Comparison of ENCODE assay signal across 1 cellular context in the genomic region with DNA sequence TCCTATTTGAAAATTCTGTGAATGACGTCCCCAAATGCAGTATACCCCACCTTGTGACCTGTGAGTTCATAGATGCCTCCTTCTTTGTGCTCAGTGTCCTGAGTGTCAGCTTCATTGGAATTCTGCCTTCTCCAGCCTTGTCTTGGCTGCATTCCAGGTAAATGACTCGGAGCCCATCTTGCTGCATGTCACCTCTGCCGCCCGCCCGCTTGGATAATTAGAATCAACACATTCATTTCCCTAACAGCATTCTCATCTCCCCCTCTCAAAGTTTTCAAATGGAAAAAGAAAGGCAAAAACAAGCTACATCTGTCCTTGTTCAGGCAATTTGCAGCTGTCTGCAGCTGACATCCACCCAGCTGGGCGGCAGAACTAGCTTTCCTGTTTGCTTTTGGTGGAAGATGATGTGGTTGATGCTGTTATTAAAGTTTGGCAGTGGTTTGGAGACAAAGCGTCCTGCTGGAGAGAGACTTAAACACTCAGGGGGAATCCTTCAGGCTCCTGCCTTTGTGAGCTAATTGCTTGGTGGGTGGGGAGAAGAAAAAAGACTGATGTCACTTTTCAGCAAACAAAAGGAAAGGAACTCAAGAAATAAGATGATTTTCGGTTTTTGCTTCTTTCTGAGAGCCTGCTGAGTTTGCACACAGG.
A peak's percentile ranks its signal among the peaks of the same experiment; 100 is the strongest.
TF ChIP-seq lines count a peak whose summit lies in the region.

No MANE protein-coding gene starts in this region.

TF ChIP-seq in HEK293, 187 proteins besides CTCF, POLR2A, EP300 and RAD21 (continued from another document and continues in another):
- TF ChIP-seq ZEB2 (tag by site-specific recombination; IDR thresholded peaks at IDR 0.05) (peak; percentile 35; the same call in 1 of the 2 replicates), ZNF266 (tag by site-specific recombination; IDR thresholded peaks at IDR 0.05; ENCODE audit: low read depth) (no peak), ZNF510 (tag by site-specific recombination; IDR thresholded peaks at IDR 0.05; ENCODE audit: insufficient replicate concordance) (no peak), ZNF394 (tag by site-specific recombination; IDR thresholded peaks at IDR 0.05; ENCODE audit: borderline replicate concordance) (no peak), ZNF785 (tag by site-specific recombination; IDR thresholded peaks at IDR 0.05) (no peak), SP3 (tag by site-specific recombination; IDR thresholded peaks at IDR 0.05) (no peak), EGR2 (tag by site-specific recombination; IDR thresholded peaks at IDR 0.05; ENCODE audit: low read depth) (no peak), TCF7L2 (IDR thresholded peaks at IDR 0.05; ENCODE audit: borderline replicate concordance, low read depth, low read length) (no peak), ZSCAN23 (tag by site-specific recombination; IDR thresholded peaks at IDR 0.05) (no peak), SETDB1 (IDR thresholded peaks at IDR 0.05; ENCODE audit: insufficient read length, low read length) (no peak), ZNF621 (tag by site-specific recombination; IDR thresholded peaks at IDR 0.05) (no peak), ZNF549 (tag by site-specific recombination; IDR thresholded peaks at IDR 0.05) (no peak), TRIM28 (IDR thresholded peaks at IDR 0.05; ENCODE audit: borderline replicate concordance, low read length) (0 out of 2 replicates have a peak, but pooled peaks have one; percentile 28), ZNF558 (tag by site-specific recombination; IDR thresholded peaks at IDR 0.05) (no peak), ZSCAN30 (tag by site-specific recombination; IDR thresholded peaks at IDR 0.05) (no peak), ZNF404 (tag by site-specific recombination; IDR thresholded peaks at IDR 0.05) (no peak), ZBTB8A (tag by site-specific recombination; IDR thresholded peaks at IDR 0.05) (peak; percentile 46; the same call in 1 of the 2 replicates), ZNF792 (tag by site-specific recombination; IDR thresholded peaks at IDR 0.05) (no peak), OVOL3 (tag by site-specific recombination; IDR thresholded peaks at IDR 0.05) (no peak), ZNF623 (tag by site-specific recombination; IDR thresholded peaks at IDR 0.05) (no peak), KLF7 (tag by site-specific recombination; IDR thresholded peaks at IDR 0.05; ENCODE audit: borderline replicate concordance) (no peak), SCRT1 (tag by site-specific recombination; IDR thresholded peaks at IDR 0.05; ENCODE audit: borderline replicate concordance) (no peak), ZNF768 (tag by site-specific recombination; IDR thresholded peaks at IDR 0.05) (no peak), YY1 (tag by site-specific recombination; IDR thresholded peaks at IDR 0.05) (no peak), ZNF184 (tag by site-specific recombination; IDR thresholded peaks at IDR 0.05) (0 out of 2 replicates have a peak, but pooled peaks have one; percentile 51), ZNF341 (tag by site-specific recombination; IDR thresholded peaks at IDR 0.05; ENCODE audit: low read depth) (no peak), ZNF302 (tag by site-specific recombination; IDR thresholded peaks at IDR 0.05; ENCODE audit: low read depth) (no peak), ZNF133 (tag by site-specific recombination; IDR thresholded peaks at IDR 0.05) (no peak), ZBTB1 (tag by site-specific recombination; IDR thresholded peaks at IDR 0.05) (no peak), ZNF292 (tag by site-specific recombination; IDR thresholded peaks at IDR 0.05; ENCODE audit: borderline replicate concordance, low read depth) (no peak), ZNF350 (tag by site-specific recombination; IDR thresholded peaks at IDR 0.05) (no peak), ZXDB (tag by site-specific recombination; IDR thresholded peaks at IDR 0.05) (no peak), HOXD13 (CRISPR knock-in tag; IDR thresholded peaks at IDR 0.05; ENCODE audit: borderline replicate concordance) (no peak), ZNF677 (tag by site-specific recombination; IDR thresholded peaks at IDR 0.05) (no peak), ZBTB17 (tag by site-specific recombination; IDR thresholded peaks at IDR 0.05) (peak; percentile 54; the same call in 1 of the 2 replicates), ZNF2 (tag by site-specific recombination; IDR thresholded peaks at IDR 0.05) (no peak; the same call in 1 of the 2 replicates), ZNF600 (tag by site-specific recombination; IDR thresholded peaks at IDR 0.05) (no peak; the same call in 1 of the 2 replicates), ZNF169 (tag by site-specific recombination; IDR thresholded peaks at IDR 0.05) (no peak), ZNF248 (tag by site-specific recombination; IDR thresholded peaks at IDR 0.05) (no peak), SP2 (tag by site-specific recombination; IDR thresholded peaks at IDR 0.05) (no peak), ZNF670 (tag by site-specific recombination; IDR thresholded peaks at IDR 0.05; ENCODE audit: low read depth) (no peak), ZFP3 (tag by site-specific recombination; IDR thresholded peaks at IDR 0.05; ENCODE audit: low read depth) (no peak), WT1 (tag by site-specific recombination; IDR thresholded peaks at IDR 0.05) (no peak), ZNF112 (tag by site-specific recombination; IDR thresholded peaks at IDR 0.05) (no peak), ZNF473 (tag by site-specific recombination; IDR thresholded peaks at IDR 0.05) (no peak), ZNF335 (tag by site-specific recombination; conservative IDR thresholded peaks at IDR 0.05) (peak; percentile 58), SP7 (tag by site-specific recombination; IDR thresholded peaks at IDR 0.05) (0 out of 2 replicates have a peak, but pooled peaks have one; percentile 36)
- TF ChIP-seq, protein P1, sequence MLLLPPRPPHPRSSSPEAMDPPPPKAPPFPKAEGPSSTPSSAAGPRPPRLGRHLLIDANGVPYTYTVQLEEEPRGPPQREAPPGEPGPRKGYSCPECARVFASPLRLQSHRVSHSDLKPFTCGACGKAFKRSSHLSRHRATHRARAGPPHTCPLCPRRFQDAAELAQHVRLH (tag by site-specific recombination; IDR thresholded peaks at IDR 0.05) = no peak
- TF ChIP-seq, protein P2, sequence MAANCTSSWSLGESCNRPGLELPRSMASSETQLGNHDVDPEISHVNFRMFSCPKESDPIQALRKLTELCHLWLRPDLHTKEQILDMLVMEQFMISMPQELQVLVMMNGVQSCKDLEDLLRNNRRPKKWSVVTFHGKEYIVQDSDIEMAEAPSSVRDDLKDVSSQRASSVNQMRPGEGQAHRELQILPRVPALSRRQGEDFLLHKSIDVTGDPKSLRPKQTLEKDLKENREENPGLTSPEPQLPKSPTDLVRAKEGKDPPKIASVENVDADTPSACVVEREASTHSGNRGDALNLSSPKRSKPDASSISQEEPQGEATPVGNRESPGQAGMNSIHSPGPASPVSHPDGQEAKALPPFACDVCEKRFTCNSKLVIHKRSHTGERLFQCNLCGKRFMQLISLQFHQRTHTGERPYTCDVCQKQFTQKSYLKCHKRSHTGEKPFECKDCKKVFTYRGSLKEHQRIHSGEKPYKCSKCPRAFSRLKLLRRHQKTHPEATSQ (tag by site-specific recombination; IDR thresholded peaks at IDR 0.05) = no peak
- TF ChIP-seq, protein P3, sequence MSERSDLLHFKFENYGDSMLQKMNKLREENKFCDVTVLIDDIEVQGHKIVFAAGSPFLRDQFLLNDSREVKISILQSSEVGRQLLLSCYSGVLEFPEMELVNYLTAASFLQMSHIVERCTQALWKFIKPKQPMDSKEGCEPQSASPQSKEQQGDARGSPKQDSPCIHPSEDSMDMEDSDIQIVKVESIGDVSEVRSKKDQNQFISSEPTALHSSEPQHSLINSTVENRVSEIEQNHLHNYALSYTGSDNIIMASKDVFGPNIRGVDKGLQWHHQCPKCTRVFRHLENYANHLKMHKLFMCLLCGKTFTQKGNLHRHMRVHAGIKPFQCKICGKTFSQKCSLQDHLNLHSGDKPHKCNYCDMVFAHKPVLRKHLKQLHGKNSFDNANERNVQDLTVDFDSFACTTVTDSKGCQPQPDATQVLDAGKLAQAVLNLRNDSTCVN (tag by site-specific recombination; optimal IDR thresholded peaks at IDR 0.05) = no peak
- TF ChIP-seq, protein P4, sequence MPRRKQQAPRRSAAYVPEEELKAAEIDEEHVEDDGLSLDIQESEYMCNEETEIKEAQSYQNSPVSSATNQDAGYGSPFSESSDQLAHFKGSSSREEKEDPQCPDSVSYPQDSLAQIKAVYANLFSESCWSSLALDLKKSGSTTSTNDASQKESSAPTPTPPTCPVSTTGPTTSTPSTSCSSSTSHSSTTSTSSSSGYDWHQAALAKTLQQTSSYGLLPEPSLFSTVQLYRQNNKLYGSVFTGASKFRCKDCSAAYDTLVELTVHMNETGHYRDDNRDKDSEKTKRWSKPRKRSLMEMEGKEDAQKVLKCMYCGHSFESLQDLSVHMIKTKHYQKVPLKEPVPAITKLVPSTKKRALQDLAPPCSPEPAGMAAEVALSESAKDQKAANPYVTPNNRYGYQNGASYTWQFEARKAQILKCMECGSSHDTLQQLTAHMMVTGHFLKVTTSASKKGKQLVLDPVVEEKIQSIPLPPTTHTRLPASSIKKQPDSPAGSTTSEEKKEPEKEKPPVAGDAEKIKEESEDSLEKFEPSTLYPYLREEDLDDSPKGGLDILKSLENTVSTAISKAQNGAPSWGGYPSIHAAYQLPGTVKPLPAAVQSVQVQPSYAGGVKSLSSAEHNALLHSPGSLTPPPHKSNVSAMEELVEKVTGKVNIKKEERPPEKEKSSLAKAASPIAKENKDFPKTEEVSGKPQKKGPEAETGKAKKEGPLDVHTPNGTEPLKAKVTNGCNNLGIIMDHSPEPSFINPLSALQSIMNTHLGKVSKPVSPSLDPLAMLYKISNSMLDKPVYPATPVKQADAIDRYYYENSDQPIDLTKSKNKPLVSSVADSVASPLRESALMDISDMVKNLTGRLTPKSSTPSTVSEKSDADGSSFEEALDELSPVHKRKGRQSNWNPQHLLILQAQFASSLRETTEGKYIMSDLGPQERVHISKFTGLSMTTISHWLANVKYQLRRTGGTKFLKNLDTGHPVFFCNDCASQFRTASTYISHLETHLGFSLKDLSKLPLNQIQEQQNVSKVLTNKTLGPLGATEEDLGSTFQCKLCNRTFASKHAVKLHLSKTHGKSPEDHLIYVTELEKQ (tag by site-specific recombination; IDR thresholded peaks at IDR 0.05; ENCODE audit: borderline replicate concordance) = 0 out of 2 replicates have a peak, but pooled peaks have one; percentile 20
- TF ChIP-seq, protein P5, sequence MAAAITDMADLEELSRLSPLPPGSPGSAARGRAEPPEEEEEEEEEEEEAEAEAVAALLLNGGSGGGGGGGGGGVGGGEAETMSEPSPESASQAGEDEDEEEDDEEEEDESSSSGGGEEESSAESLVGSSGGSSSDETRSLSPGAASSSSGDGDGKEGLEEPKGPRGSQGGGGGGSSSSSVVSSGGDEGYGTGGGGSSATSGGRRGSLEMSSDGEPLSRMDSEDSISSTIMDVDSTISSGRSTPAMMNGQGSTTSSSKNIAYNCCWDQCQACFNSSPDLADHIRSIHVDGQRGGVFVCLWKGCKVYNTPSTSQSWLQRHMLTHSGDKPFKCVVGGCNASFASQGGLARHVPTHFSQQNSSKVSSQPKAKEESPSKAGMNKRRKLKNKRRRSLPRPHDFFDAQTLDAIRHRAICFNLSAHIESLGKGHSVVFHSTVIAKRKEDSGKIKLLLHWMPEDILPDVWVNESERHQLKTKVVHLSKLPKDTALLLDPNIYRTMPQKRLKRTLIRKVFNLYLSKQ (tag by site-specific recombination; IDR thresholded peaks at IDR 0.05; ENCODE audit: borderline replicate concordance) = no peak
- TF ChIP-seq, protein P6, sequence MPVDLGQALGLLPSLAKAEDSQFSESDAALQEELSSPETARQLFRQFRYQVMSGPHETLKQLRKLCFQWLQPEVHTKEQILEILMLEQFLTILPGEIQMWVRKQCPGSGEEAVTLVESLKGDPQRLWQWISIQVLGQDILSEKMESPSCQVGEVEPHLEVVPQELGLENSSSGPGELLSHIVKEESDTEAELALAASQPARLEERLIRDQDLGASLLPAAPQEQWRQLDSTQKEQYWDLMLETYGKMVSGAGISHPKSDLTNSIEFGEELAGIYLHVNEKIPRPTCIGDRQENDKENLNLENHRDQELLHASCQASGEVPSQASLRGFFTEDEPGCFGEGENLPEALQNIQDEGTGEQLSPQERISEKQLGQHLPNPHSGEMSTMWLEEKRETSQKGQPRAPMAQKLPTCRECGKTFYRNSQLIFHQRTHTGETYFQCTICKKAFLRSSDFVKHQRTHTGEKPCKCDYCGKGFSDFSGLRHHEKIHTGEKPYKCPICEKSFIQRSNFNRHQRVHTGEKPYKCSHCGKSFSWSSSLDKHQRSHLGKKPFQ (tag by site-specific recombination; IDR thresholded peaks at IDR 0.05) = no peak
- TF ChIP-seq, protein P7, sequence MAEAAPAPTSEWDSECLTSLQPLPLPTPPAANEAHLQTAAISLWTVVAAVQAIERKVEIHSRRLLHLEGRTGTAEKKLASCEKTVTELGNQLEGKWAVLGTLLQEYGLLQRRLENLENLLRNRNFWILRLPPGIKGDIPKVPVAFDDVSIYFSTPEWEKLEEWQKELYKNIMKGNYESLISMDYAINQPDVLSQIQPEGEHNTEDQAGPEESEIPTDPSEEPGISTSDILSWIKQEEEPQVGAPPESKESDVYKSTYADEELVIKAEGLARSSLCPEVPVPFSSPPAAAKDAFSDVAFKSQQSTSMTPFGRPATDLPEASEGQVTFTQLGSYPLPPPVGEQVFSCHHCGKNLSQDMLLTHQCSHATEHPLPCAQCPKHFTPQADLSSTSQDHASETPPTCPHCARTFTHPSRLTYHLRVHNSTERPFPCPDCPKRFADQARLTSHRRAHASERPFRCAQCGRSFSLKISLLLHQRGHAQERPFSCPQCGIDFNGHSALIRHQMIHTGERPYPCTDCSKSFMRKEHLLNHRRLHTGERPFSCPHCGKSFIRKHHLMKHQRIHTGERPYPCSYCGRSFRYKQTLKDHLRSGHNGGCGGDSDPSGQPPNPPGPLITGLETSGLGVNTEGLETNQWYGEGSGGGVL (tag by site-specific recombination; IDR thresholded peaks at IDR 0.05) = peak; percentile 29; the same call in 1 of the 2 replicates
- TF ChIP-seq, protein P8, sequence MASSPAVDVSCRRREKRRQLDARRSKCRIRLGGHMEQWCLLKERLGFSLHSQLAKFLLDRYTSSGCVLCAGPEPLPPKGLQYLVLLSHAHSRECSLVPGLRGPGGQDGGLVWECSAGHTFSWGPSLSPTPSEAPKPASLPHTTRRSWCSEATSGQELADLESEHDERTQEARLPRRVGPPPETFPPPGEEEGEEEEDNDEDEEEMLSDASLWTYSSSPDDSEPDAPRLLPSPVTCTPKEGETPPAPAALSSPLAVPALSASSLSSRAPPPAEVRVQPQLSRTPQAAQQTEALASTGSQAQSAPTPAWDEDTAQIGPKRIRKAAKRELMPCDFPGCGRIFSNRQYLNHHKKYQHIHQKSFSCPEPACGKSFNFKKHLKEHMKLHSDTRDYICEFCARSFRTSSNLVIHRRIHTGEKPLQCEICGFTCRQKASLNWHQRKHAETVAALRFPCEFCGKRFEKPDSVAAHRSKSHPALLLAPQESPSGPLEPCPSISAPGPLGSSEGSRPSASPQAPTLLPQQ (tag by site-specific recombination; IDR thresholded peaks at IDR 0.05) = 0 out of 2 replicates have a peak, but pooled peaks have one; percentile 21
